ENCODE assay signal across 11 cellular contexts in genomic region chr1:10687142-10687715, GRCh38.
DNase-seq lines count a peak whose midpoint lies in the region; ATAC-seq and TF ChIP-seq lines count a peak whose summit lies in the region.
"Had no signal": no experiment of that assay in that cellular context is flagged by ENCODE, and none has a peak within 500 bp of the region (broad histone marks: within the 10 kb centered on the region; RNA-seq: fewer than 3 reads in every experiment).

No MANE protein-coding gene starts in this region.

- no peaks in the 10 kb centered on the region for H3F3A ChIP-seq in Loucy (ENCODE audit: low read depth)

- no peaks in the 10 kb centered on the region for H3K9me3 ChIP-seq in Loucy (ENCODE audit: insufficient read depth, low read depth, low read length)
- no peaks in the 10 kb centered on the region for H3K9me3 ChIP-seq in lower lobe of right lung
- H3K9me3 ChIP-seq in spleen = no peaks in the 10 kb centered on the region
- no peaks in the 10 kb centered on the region for H3K9me3 ChIP-seq in Karpas-422 (ENCODE audit: low read length)

- DNase-seq in lower lobe of right lung (no peak), spleen (no peak), Karpas-422 (no peak), iPS-NIHi11 (ENCODE audit: low spot score) (no peak), Ammon's horn (ENCODE audit: low spot score) (no peak), NCI-H524 (lab: John Stamatoyannopoulos, UW) (no peak)
- DNase-seq: CD4-positive, alpha-beta memory T cell; IMR-90 had no signal

- H3K4me1 Mint-ChIP-seq in brain = peaks cover 77% of the 10 kb centered on the region

- H3K27me3 ChIP-seq in Loucy (ENCODE audit: insufficient read depth, low read length, poor library complexity, severe bottlenecking) = no peaks in the 10 kb centered on the region
- H3K27me3 ChIP-seq in lower lobe of right lung (ENCODE audit: low read depth) = no peaks in the 10 kb centered on the region
- H3K27me3 ChIP-seq in spleen (replicated peaks in 1 of 7) = no peaks in the 10 kb centered on the region
- no peaks in the 10 kb centered on the region for H3K27me3 ChIP-seq in Karpas-422 (ENCODE audit: low read length)

- H2AFZ ChIP-seq in Loucy (ENCODE audit: low read length) (no peak overlapping the region), Karpas-422 (ENCODE audit: low read length) (no peak overlapping the region)

- H3K79me2 ChIP-seq in Loucy (ENCODE audit: insufficient read depth, low read length) (peaks cover 79% of the 10 kb centered on the region), Karpas-422 (ENCODE audit: low read length) (no peaks in the 10 kb centered on the region)

- ATAC-seq in lower lobe of right lung = peak; percentile 4 to 10
- ATAC-seq: natural killer cell treated with Interleukin-12 subunit alpha and Interleukin-12 subunit beta and Interleukin-15 and Interleukin-18, amount 100 ng/mL, for 72 hours had no signal

- peaks cover 4% of the 10 kb centered on the region for H4K20me1 ChIP-seq in Loucy (ENCODE audit: insufficient read depth, low read length, poor library complexity, severe bottlenecking)
- peaks cover 4% of the 10 kb centered on the region; the same call in 1 of the 2 replicates for H4K20me1 ChIP-seq in Karpas-422 (ENCODE audit: insufficient read depth, low read depth, low read length)

- no peak for TF ChIP-seq CTCF in Loucy (conservative IDR thresholded peaks at IDR 0.05; ENCODE audit: low read length)
- TF ChIP-seq CTCF in brain (conservative IDR thresholded peaks at IDR 0.05) = no peak
- TF ChIP-seq CTCF in lower lobe of right lung (IDR thresholded peaks at IDR 0.05) = no peak
- TF ChIP-seq CTCF in spleen (IDR thresholded peaks at IDR 0.05 in 8 of 11, conservative IDR thresholded peaks at IDR 0.05 in 3 of 11) = no peak

- H3K36me3 ChIP-seq in Loucy (ENCODE audit: insufficient read depth, low read length) (no peaks in the 10 kb centered on the region), lower lobe of right lung (no peaks in the 10 kb centered on the region), spleen (peaks cover 0 to 6% (median 0%) of the 10 kb centered on the region in 6 donors), Karpas-422 (ENCODE audit: insufficient read depth, low read length) (no peaks in the 10 kb centered on the region)

- H3K4me2 ChIP-seq in Loucy (ENCODE audit: low read depth, low read length, poor library complexity, severe bottlenecking) = peak overlapping the region; percentile 22
- H3K4me2 ChIP-seq in Karpas-422 (ENCODE audit: low read depth, low read length, poor library complexity, severe bottlenecking) = no peak overlapping the region

- H3K27me3 Mint-ChIP-seq in brain = peaks cover 3% of the 10 kb centered on the region
- H3K27me3 Mint-ChIP-seq: CD4-positive, alpha-beta memory T cell; natural killer cell treated with Interleukin-12 subunit alpha and Interleukin-12 subunit beta and Interleukin-15 and Interleukin-18, amount 100 ng/mL, for 72 hours had no signal

- peak overlapping the region in 4 of 5 experiments; percentile 73 to 92 (median 82) for H3K27ac Mint-ChIP-seq in brain

- H3K9me3 Mint-ChIP-seq in brain = no peaks in the 10 kb centered on the region
- H3K9me3 Mint-ChIP-seq: CD4-positive, alpha-beta memory T cell; natural killer cell treated with Interleukin-12 subunit alpha and Interleukin-12 subunit beta and Interleukin-15 and Interleukin-18, amount 100 ng/mL, for 72 hours had no signal

- H3K27ac ChIP-seq in lower lobe of right lung (peak overlapping the region; percentile 80), spleen (peak overlapping the region in 7 of 8 donors; percentile 43 to 71 (median 65)), Karpas-422 (ENCODE audit: low read length) (no peak overlapping the region)

- H3K36me3 Mint-ChIP-seq in brain = no peaks in the 10 kb centered on the region
- H3K36me3 Mint-ChIP-seq: natural killer cell treated with Interleukin-12 subunit alpha and Interleukin-12 subunit beta and Interleukin-15 and Interleukin-18, amount 100 ng/mL, for 72 hours had no signal

- H3K9me2 ChIP-seq in Loucy (replicated peaks; ENCODE audit: low read depth, low read length) (no peaks in the 10 kb centered on the region), Karpas-422 (replicated peaks; ENCODE audit: insufficient read depth, low read length) (no peaks in the 10 kb centered on the region)

- H3K4me1 ChIP-seq in Loucy (ENCODE audit: insufficient read depth, low read length, poor library complexity, severe bottlenecking) (peaks cover 53% of the 10 kb centered on the region), lower lobe of right lung (peaks cover 94% of the 10 kb centered on the region), spleen (peaks cover 0 to 99% (median 36%) of the 10 kb centered on the region in 6 donors), Karpas-422 (ENCODE audit: low read length) (no peaks in the 10 kb centered on the region)

- H3K4me3 Mint-ChIP-seq in brain = no peak overlapping the region
- H3K4me3 Mint-ChIP-seq: CD4-positive, alpha-beta memory T cell; natural killer cell treated with Interleukin-12 subunit alpha and Interleukin-12 subunit beta and Interleukin-15 and Interleukin-18, amount 100 ng/mL, for 72 hours had no signal

- WGBS in spleen, 5 donors = 84 to 91% (median 85%) methylated on average over 9 to 10 of the region's 10 CpGs

- no peak overlapping the region for H3K9ac ChIP-seq in Loucy (ENCODE audit: low read depth, low read length, poor library complexity, severe bottlenecking)
- H3K9ac ChIP-seq in Karpas-422 (ENCODE audit: low read length) = no peak overlapping the region

- intact Hi-C loops in lower lobe of right lung (cut with DNase I) = no loop called here
- intact Hi-C loops in spleen (cut with DNase I; ENCODE audit: low total_unique reads) = loop anchor here (10.0 kb wide), 1 partner anchor 108 kb away; the partner anchor contains the start of gene CASZ1

- H3K4me3 ChIP-seq in Loucy (ENCODE audit: low read length, poor library complexity, severe bottlenecking) (no peak overlapping the region), lower lobe of right lung (no peak overlapping the region), spleen (no peak overlapping the region), Karpas-422 (ENCODE audit: low read length) (no peak overlapping the region)

- TF ChIP-seq POLR2A in spleen (IDR thresholded peaks at IDR 0.05) = no peak
